Comparison of ENCODE assay signal across 7 cellular contexts in genomic region chr3:98733055-98733777, GRCh38. TPM values are rescaled to one million over a fixed set of nuclear protein-coding genes. Genes with fewer than 3 reads are reported as not detected.
DNase-seq lines count a peak whose midpoint lies in the region; ATAC-seq and TF ChIP-seq lines count a peak whose summit lies in the region.

No MANE protein-coding gene starts in this region.

- H3K9me3 ChIP-seq in iPS-15b (ENCODE audit: control insufficient read depth, insufficient read depth, low read length), result no peaks in the 10 kb centered on the region

- H3K9ac ChIP-seq in iPS-15b (ENCODE audit: low read depth, low read length), result peak overlapping the region; percentile 82

- H3K4me1 ChIP-seq in iPS-15b (ENCODE audit: control insufficient read depth, insufficient read depth, low read length), result no peaks in the 10 kb centered on the region

- peak; percentile 32 for ATAC-seq in GM21619 (IDR thresholded peaks at IDR 0.05; ENCODE audit: unreplicated experiment)

- DNase-seq in G401 (ENCODE audit: low spot score), result peak; percentile 43
- peak; percentile 56 for DNase-seq in M059J (ENCODE audit: low read depth)
- peak; percentile 23 for DNase-seq in astrocyte of the spinal cord (ENCODE audit: low read depth, low spot score)
- DNase-seq in retinal pigment epithelial cell (ENCODE audit: low read depth), result no peak
- DNase-seq in COLO829 (ENCODE audit: low spot score), result no peak

- H3K4me3 ChIP-seq in astrocyte of the spinal cord (ENCODE audit: low read depth, low read length) (peak overlapping the region; percentile 73), iPS-15b (ENCODE audit: low read depth, low read length) (peak overlapping the region; percentile 76), retinal pigment epithelial cell (ENCODE audit: low read length) (peak overlapping the region; percentile 90)

- TF ChIP-seq CTCF in astrocyte of the spinal cord (IDR thresholded peaks at IDR 0.05; ENCODE audit: low read depth, low read length) (no peak), retinal pigment epithelial cell (conservative IDR thresholded peaks at IDR 0.05; ENCODE audit: low read depth, low read length) (no peak)

- peaks cover 30% of the 10 kb centered on the region for H3K27me3 ChIP-seq in iPS-15b (ENCODE audit: control insufficient read depth, insufficient read depth, low read length)

- H3K36me3 ChIP-seq in iPS-15b (ENCODE audit: control insufficient read depth, insufficient read depth, low read length), result no peaks in the 10 kb centered on the region

- in situ Hi-C loops in G401 (cut with HindIII; ENCODE audit: low sequenced_read_pairs) (no loop called here), astrocyte of the spinal cord (cut with HindIII; ENCODE audit: low sequenced_read_pairs) (no loop called here)

RNA-seq across cellular contexts. Expression of gene ST3GAL6, which starts 29.9 kb away (rescaled TPM):
- not detected in 2 replicates for total RNA-seq in G401 (2014; rRNA removed; shearing (Covaris generic))
- 11.6 and 19.4 TPM in 2 replicates for total RNA-seq in M059J (2014; rRNA removed; shearing (Covaris generic))

Comparison
In these comparisons a context has a peak if more than half of its experiments do, and no peak if none do; other contexts are left out.
1. DNase-seq: peak in G401 (single experiment), M059J (single experiment) and astrocyte of the spinal cord (single experiment); none in retinal pigment epithelial cell (single experiment) and COLO829 (single experiment).
2. RNA of gene ST3GAL6, which starts 29.9 kb away (total RNA-seq): 11.6 to 19.4 TPM in M059J; not detected in G401; every median in the first group is over 10 times any median in the second.
3. Peak in every context shown above with its lines, with median percentiles within 50 percentile points of each other: H3K4me3 ChIP-seq.